10 cellular contexts compared by ENCODE assay signal in genomic region chr6:16473184-16473907, GRCh38.
A peak's percentile ranks its signal among the peaks of the same experiment; 100 is the strongest.
DNase-seq lines count a peak whose midpoint lies in the region; ATAC-seq and TF ChIP-seq lines count a peak whose summit lies in the region.
"Had no signal": no experiment of that assay in that cellular context is flagged by ENCODE, and none has a peak within 500 bp of the region (broad histone marks: within the 10 kb centered on the region; RNA-seq: fewer than 3 reads in every experiment).

No MANE protein-coding gene starts in this region.

- H3K36me3 ChIP-seq in KMS-11 (ENCODE audit: insufficient read depth): no peaks in the 10 kb centered on the region

- peak overlapping the region; percentile 66 for H3K27ac Mint-ChIP-seq in stimulated activated effector memory CD8-positive, alpha-beta T cell treated with anti-CD3 and anti-CD28 coated beads, Interleukin-12 subunit alpha, Interleukin-12 subunit beta, amount 100 ng/mL, for 72 hours

- H3K36me3 Mint-ChIP-seq in stimulated activated effector memory CD8-positive, alpha-beta T cell treated with anti-CD3 and anti-CD28 coated beads, Interleukin-12 subunit alpha, Interleukin-12 subunit beta, amount 100 ng/mL, for 72 hours: peaks cover 66% of the 10 kb centered on the region

- peaks cover 72% of the 10 kb centered on the region for H3K4me1 ChIP-seq in KMS-11 (ENCODE audit: low read depth, poor library complexity, severe bottlenecking)

- in situ Hi-C loops in GM13976 (cut with MboI; ENCODE audit: low sequenced_read_pairs, unreplicated experiment): loop anchor here (5.0 kb wide), 1 partner anchor 51 kb away; no protein-coding TSS in a partner anchor

- DNase-seq in activated CD4-positive, alpha-beta T cell treated with anti-CD3 and anti-CD28 coated beads for 48 hours: peak; percentile 31
- DNase-seq in activated CD4-positive, alpha-beta T cell treated with anti-CD3 and anti-CD28 coated beads, Interleukin-2, amount 50 U/mL, for 4 hours: no peak
- DNase-seq in stimulated activated effector memory CD8-positive, alpha-beta T cell treated with anti-CD3 and anti-CD28 coated beads, Interleukin-12 subunit alpha, Interleukin-12 subunit beta, amount 100 ng/mL, for 72 hours (ENCODE audit: low spot score in 2 of 2): peak in 1 of 2 donors; percentile 65
- DNase-seq in midbrain (lab: John Stamatoyannopoulos, UW): no peak
- no peak for DNase-seq in GM13976 (ENCODE audit: low spot score)
- DNase-seq: foreskin fibroblast, NCI-H526 had no signal

- no peak for TF ChIP-seq CTCF in KMS-11 (conservative IDR thresholded peaks at IDR 0.05; ENCODE audit: low read depth, low read length)
- TF ChIP-seq CTCF in GM13976 (IDR thresholded peaks at IDR 0.05; ENCODE audit: borderline replicate concordance, control extremely low read depth, extremely low read depth, insufficient read depth, missing control alignments): no peak

- no peak overlapping the region for H3K4me3 ChIP-seq in KMS-11 (IDR thresholded peaks at IDR 0.05; ENCODE audit: insufficient read depth, low read depth, low read length)

- H3K9me3 Mint-ChIP-seq in stimulated activated effector memory CD8-positive, alpha-beta T cell treated with anti-CD3 and anti-CD28 coated beads, Interleukin-12 subunit alpha, Interleukin-12 subunit beta, amount 100 ng/mL, for 72 hours: no peaks in the 10 kb centered on the region

- peak overlapping the region; percentile 54 for H3K27ac ChIP-seq in KMS-11

- H3K79me2 ChIP-seq in KMS-11 (ENCODE audit: insufficient read depth, low read depth): no peaks in the 10 kb centered on the region

- H2AFZ ChIP-seq in KMS-11 (ENCODE audit: low read depth): peak overlapping the region; percentile 8; the same call in 1 of the 2 replicates

- H3K4me2 ChIP-seq in KMS-11: peak overlapping the region; percentile 83

- ATAC-seq in GM21825 (IDR thresholded peaks at IDR 0.05; ENCODE audit: unreplicated experiment) (peak; percentile 46), HG02840 (IDR thresholded peaks at IDR 0.05; ENCODE audit: low FRiP score, unreplicated experiment) (no peak)
- ATAC-seq in stimulated activated effector memory CD8-positive, alpha-beta T cell treated with anti-CD3 and anti-CD28 coated beads, Interleukin-12 subunit alpha, Interleukin-12 subunit beta, amount 100 ng/mL, for 72 hours: peak; percentile 71

- no peaks in the 10 kb centered on the region for H3K27me3 ChIP-seq in KMS-11 (ENCODE audit: insufficient read depth, low read depth)

- H3K4me1 Mint-ChIP-seq in stimulated activated effector memory CD8-positive, alpha-beta T cell treated with anti-CD3 and anti-CD28 coated beads, Interleukin-12 subunit alpha, Interleukin-12 subunit beta, amount 100 ng/mL, for 72 hours: peaks cover 84% of the 10 kb centered on the region

- H3K9ac ChIP-seq in KMS-11: peak overlapping the region; percentile 22; the same call in 1 of the 2 replicates

- no peaks in the 10 kb centered on the region for H4K20me1 ChIP-seq in KMS-11 (ENCODE audit: insufficient read depth)

- H3K4me3 Mint-ChIP-seq in stimulated activated effector memory CD8-positive, alpha-beta T cell treated with anti-CD3 and anti-CD28 coated beads, Interleukin-12 subunit alpha, Interleukin-12 subunit beta, amount 100 ng/mL, for 72 hours: peak overlapping the region; percentile 21
